In the genomic region with DNA sequence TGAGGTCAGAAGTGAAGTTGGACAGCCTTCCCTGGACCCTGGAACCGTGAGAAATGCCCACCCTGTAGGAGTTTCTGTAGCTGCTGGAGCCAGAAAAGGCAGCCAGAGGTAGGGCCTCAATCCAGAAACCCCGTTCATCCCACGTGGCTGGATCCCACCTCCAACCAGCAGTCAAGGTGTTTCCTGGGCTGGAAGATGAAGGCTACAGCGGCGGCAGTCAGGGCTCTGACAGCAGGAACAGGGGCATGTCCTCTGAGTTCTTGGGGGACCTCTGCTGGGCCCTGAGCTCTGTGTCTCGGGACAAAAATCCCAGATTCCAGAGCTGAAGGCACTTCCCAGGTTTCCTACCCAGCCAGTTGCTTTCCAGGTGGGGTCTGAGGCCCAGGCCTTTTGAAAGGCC, we compare ENCODE assay signal across 22 cellular contexts.
"Had no signal": no experiment of that assay in that cellular context is flagged by ENCODE, and none has a peak within 500 bp of the region (broad histone marks: within the 10 kb centered on the region; RNA-seq: fewer than 3 reads in every experiment).

No MANE protein-coding gene starts in this region.

- H3K9me3 Mint-ChIP-seq: activated CD4-positive, alpha-beta memory T cell treated with anti-CD3 and anti-CD28 coated beads, Interleukin-2, amount 10 ng/mL, durations not matched to agents 7 days and 5 days had no signal

- H3K9me3 ChIP-seq: upper lobe of right lung had no signal

- H3K4me1 ChIP-seq: right atrium auricular region, spleen, upper lobe of right lung had no signal

- H3K36me3 ChIP-seq: right atrium auricular region, spleen, upper lobe of right lung had no signal

- H3K27ac Mint-ChIP-seq: activated CD4-positive, alpha-beta memory T cell treated with anti-CD3 and anti-CD28 coated beads, Interleukin-2, amount 10 ng/mL, durations not matched to agents 7 days and 5 days; activated naive CD8-positive, alpha-beta T cell; immature natural killer cell; mesothelial cell of epicardium; naive B cell; stimulated activated effector memory CD8-positive, alpha-beta T cell treated with anti-CD3 and anti-CD28 coated beads, Interleukin-12 subunit alpha, Interleukin-12 subunit beta, amount 100 ng/mL, for 72 hours had no signal

- H3K4me3 Mint-ChIP-seq: activated CD4-positive, alpha-beta memory T cell treated with anti-CD3 and anti-CD28 coated beads, Interleukin-2, amount 10 ng/mL, durations not matched to agents 7 days and 5 days; activated naive CD8-positive, alpha-beta T cell; activated T-cell treated with anti-CD3 and anti-CD28 coated beads, Interleukin-2, amount 50 U/mL, for 4 hours; brain; central memory CD8-positive, alpha-beta T cell; immature natural killer cell; mesothelial cell of epicardium; naive B cell; stimulated activated effector memory CD8-positive, alpha-beta T cell treated with anti-CD3 and anti-CD28 coated beads, Interleukin-12 subunit alpha, Interleukin-12 subunit beta, amount 100 ng/mL, for 72 hours had no signal

- DNase-seq: activated CD4-positive, alpha-beta memory T cell treated with anti-CD3 and anti-CD28 coated beads, Interleukin-2, amount 10 ng/mL, durations not matched to agents 7 days and 5 days; activated CD4-positive, alpha-beta T cell treated with anti-CD3 and anti-CD28 coated beads for 4 hours; activated effector memory CD4-positive, alpha-beta T cell treated with anti-CD3 and anti-CD28 coated beads, Interleukin-2, amount 50 U/mL, for 16 hours; activated T-cell treated with anti-CD3 and anti-CD28 coated beads, Interleukin-2, amount 50 U/mL, for 4 hours; cortex of kidney; effector CD4-positive, alpha-beta T cell; foreskin keratinocyte; head of caudate nucleus; immature natural killer cell; naive B cell; SHP77 treated with DMSO at 0.1 percent for 48 hours; stimulated activated CD4-positive, alpha-beta T cell treated with anti-CD3 and anti-CD28 coated beads, Interleukin-1b, Interleukin-23, amount 100 ng/mL, for 48 hours; substantia nigra; T-helper 2 cell; upper lobe of right lung had no signal

- H3K4me3 ChIP-seq: right atrium auricular region, spleen, upper lobe of right lung had no signal

- H3K27me3 ChIP-seq: foreskin keratinocyte, right atrium auricular region, spleen, upper lobe of right lung had no signal

- H3K27ac ChIP-seq: foreskin keratinocyte, right atrium auricular region, spleen, upper lobe of right lung had no signal

- H3K27me3 Mint-ChIP-seq: activated naive CD8-positive, alpha-beta T cell had no signal

- H3K4me1 Mint-ChIP-seq: activated CD4-positive, alpha-beta memory T cell treated with anti-CD3 and anti-CD28 coated beads, Interleukin-2, amount 10 ng/mL, durations not matched to agents 7 days and 5 days; central memory CD8-positive, alpha-beta T cell; naive B cell; stimulated activated effector memory CD8-positive, alpha-beta T cell treated with anti-CD3 and anti-CD28 coated beads, Interleukin-12 subunit alpha, Interleukin-12 subunit beta, amount 100 ng/mL, for 72 hours had no signal

- ATAC-seq: activated T-cell treated with anti-CD3 and anti-CD28 coated beads, Interleukin-2, amount 50 U/mL, for 4 hours; foreskin keratinocyte; stimulated activated effector memory CD8-positive, alpha-beta T cell treated with anti-CD3 and anti-CD28 coated beads, Interleukin-12 subunit alpha, Interleukin-12 subunit beta, amount 100 ng/mL, for 72 hours; upper lobe of right lung had no signal

- H3K36me3 Mint-ChIP-seq: mesothelial cell of epicardium; stimulated activated effector memory CD8-positive, alpha-beta T cell treated with anti-CD3 and anti-CD28 coated beads, Interleukin-12 subunit alpha, Interleukin-12 subunit beta, amount 100 ng/mL, for 72 hours had no signal
